ENCODE assay signal across 9 cellular contexts in genomic region chr1:165826565-165826964, GRCh38. TPM values are rescaled to one million over a fixed set of nuclear protein-coding genes. Genes with fewer than 3 reads are reported as not detected.
DNase-seq lines count a peak whose midpoint lies in the region; ATAC-seq and TF ChIP-seq lines count a peak whose summit lies in the region.
"Had no signal": no experiment of that assay in that cellular context is flagged by ENCODE, and none has a peak within 500 bp of the region (broad histone marks: within the 10 kb centered on the region; RNA-seq: fewer than 3 reads in every experiment).

No MANE protein-coding gene starts in this region.

- peak overlapping the region; percentile 95 for H3K4me3 ChIP-seq in iPS-20b (ENCODE audit: low read length)

- H3K27me3 Mint-ChIP-seq in activated T-cell treated with anti-CD3 and anti-CD28 coated beads, Interleukin-2, amount 50 U/mL, for 72 hours (ENCODE audit: low read depth): peaks cover 5% of the 10 kb centered on the region
- H3K27me3 Mint-ChIP-seq in activated CD8-positive, alpha-beta T cell treated with anti-CD3 and anti-CD28 coated beads for 36 hours: no peaks in the 10 kb centered on the region
- H3K27me3 Mint-ChIP-seq in stimulated activated naive CD8-positive, alpha-beta T cell treated with anti-CD3 and anti-CD28 coated beads, Interleukin-15, amount 100 ng/mL, for 72 hours: peaks cover under 1% of the 10 kb centered on the region

- H3K4me1 ChIP-seq in iPS-20b (ENCODE audit: insufficient read depth, low read length): peaks cover 9% of the 10 kb centered on the region; the same call in 1 of the 2 replicates

- H3K9me3 ChIP-seq in iPS-20b (ENCODE audit: insufficient read depth, low read depth, low read length): no peaks in the 10 kb centered on the region
- H3K9me3 ChIP-seq: testis had no signal

- H3K4me1 Mint-ChIP-seq in activated T-cell treated with anti-CD3 and anti-CD28 coated beads, Interleukin-2, amount 50 U/mL, for 72 hours (ENCODE audit: low read depth): peaks cover 10% of the 10 kb centered on the region
- peaks cover 17% of the 10 kb centered on the region for H3K4me1 Mint-ChIP-seq in activated CD8-positive, alpha-beta T cell treated with anti-CD3 and anti-CD28 coated beads for 36 hours (ENCODE audit: low read depth)
- H3K4me1 Mint-ChIP-seq in stimulated activated naive CD8-positive, alpha-beta T cell treated with anti-CD3 and anti-CD28 coated beads, Interleukin-15, amount 100 ng/mL, for 72 hours: peaks cover 18% of the 10 kb centered on the region

- no peak for DNase-seq in activated T-cell treated with anti-CD3 and anti-CD28 coated beads, Interleukin-2, amount 50 U/mL, for 72 hours
- DNase-seq in activated T-cell treated with anti-CD3 and anti-CD28 coated beads, Interleukin-2, amount 50 U/mL, for 48 hours: no peak
- no peak for DNase-seq in activated CD8-positive, alpha-beta T cell treated with anti-CD3 and anti-CD28 coated beads for 36 hours
- DNase-seq in stimulated activated naive CD8-positive, alpha-beta T cell treated with anti-CD3 and anti-CD28 coated beads, Interleukin-15, amount 100 ng/mL, for 72 hours: no peak
- DNase-seq in COLO668 (lab: John Stamatoyannopoulos, UW; ENCODE audit: unreplicated experiment): no peak
- no peak for DNase-seq in NCI-H1930 (lab: John Stamatoyannopoulos, UW)

- H3K36me3 Mint-ChIP-seq in activated T-cell treated with anti-CD3 and anti-CD28 coated beads, Interleukin-2, amount 50 U/mL, for 72 hours (ENCODE audit: insufficient read depth in 2 of 2): peaks cover 4 to 7% of the 10 kb centered on the region in 2 donors
- H3K36me3 Mint-ChIP-seq in activated CD8-positive, alpha-beta T cell treated with anti-CD3 and anti-CD28 coated beads for 36 hours (ENCODE audit: low read depth): peaks cover 20% of the 10 kb centered on the region

- no peak for TF ChIP-seq CTCF in activated CD8-positive, alpha-beta T cell treated with anti-CD3 and anti-CD28 coated beads for 36 hours (IDR thresholded peaks at IDR 0.05)

- intact Hi-C loops in activated CD8-positive, alpha-beta T cell treated with anti-CD3 and anti-CD28 coated beads for 36 hours (cut with micrococcal nuclease): loop anchor here (5.0 kb wide), 2 partner anchors 51 to 59 kb away; partner anchors contain the start of gene TMCO1

- no peak overlapping the region for H3K27ac Mint-ChIP-seq in activated T-cell treated with anti-CD3 and anti-CD28 coated beads, Interleukin-2, amount 50 U/mL, for 72 hours
- no peak overlapping the region for H3K27ac Mint-ChIP-seq in activated CD8-positive, alpha-beta T cell treated with anti-CD3 and anti-CD28 coated beads for 36 hours
- H3K27ac Mint-ChIP-seq in stimulated activated naive CD8-positive, alpha-beta T cell treated with anti-CD3 and anti-CD28 coated beads, Interleukin-15, amount 100 ng/mL, for 72 hours: no peak overlapping the region

- no peak overlapping the region for H3K27ac ChIP-seq in iPS-20b (ENCODE audit: low read length)

- H3K9me3 Mint-ChIP-seq in activated T-cell treated with anti-CD3 and anti-CD28 coated beads, Interleukin-2, amount 50 U/mL, for 72 hours: no peaks in the 10 kb centered on the region
- H3K9me3 Mint-ChIP-seq in activated CD8-positive, alpha-beta T cell treated with anti-CD3 and anti-CD28 coated beads for 36 hours: peaks cover 1% of the 10 kb centered on the region
- no peaks in the 10 kb centered on the region for H3K9me3 Mint-ChIP-seq in stimulated activated naive CD8-positive, alpha-beta T cell treated with anti-CD3 and anti-CD28 coated beads, Interleukin-15, amount 100 ng/mL, for 72 hours

- POLR2A ChIA-PET in activated CD8-positive, alpha-beta T cell treated with anti-CD3 and anti-CD28 coated beads for 36 hours (lab: Charles Lee): interaction anchor here (0.9 to 1.9 kb wide), 3 partner anchors 16 to 129 kb away, joined by 3 to 6 read pairs (median 4); partner anchors contain the start of gene TMCO1

- no peaks in the 10 kb centered on the region for H3K27me3 ChIP-seq in iPS-20b (ENCODE audit: insufficient read depth, low read length)
- H3K27me3 ChIP-seq: testis had no signal

- peak overlapping the region; percentile 56; the same call in 1 of the 2 replicates for H3K9ac ChIP-seq in iPS-20b (ENCODE audit: low read depth, low read length)

- ATAC-seq in activated T-cell treated with anti-CD3 and anti-CD28 coated beads, Interleukin-2, amount 50 U/mL, for 72 hours (replicated peaks in 1 of 2): no peak
- ATAC-seq in activated CD8-positive, alpha-beta T cell treated with anti-CD3 and anti-CD28 coated beads for 36 hours: no peak
- no peak for ATAC-seq in stimulated activated naive CD8-positive, alpha-beta T cell treated with anti-CD3 and anti-CD28 coated beads, Interleukin-15, amount 100 ng/mL, for 72 hours
- no peak for ATAC-seq in GM21529 (IDR thresholded peaks at IDR 0.05; ENCODE audit: unreplicated experiment)

- CTCF ChIA-PET in activated CD8-positive, alpha-beta T cell treated with anti-CD3 and anti-CD28 coated beads for 36 hours (lab: Charles Lee): interaction anchor here (1.7 kb wide), 1 partner anchor 29 kb away, joined by 4 read pairs; no protein-coding TSS in a partner anchor

- no peaks in the 10 kb centered on the region for H3K36me3 ChIP-seq in iPS-20b (ENCODE audit: insufficient read depth, low read depth, low read length)

- peak overlapping the region; percentile 87 to 92 for H3K4me3 Mint-ChIP-seq in activated T-cell treated with anti-CD3 and anti-CD28 coated beads, Interleukin-2, amount 50 U/mL, for 72 hours
- H3K4me3 Mint-ChIP-seq in activated CD8-positive, alpha-beta T cell treated with anti-CD3 and anti-CD28 coated beads for 36 hours: peak overlapping the region; percentile 99
- peak overlapping the region; percentile 88 to 91 for H3K4me3 Mint-ChIP-seq in stimulated activated naive CD8-positive, alpha-beta T cell treated with anti-CD3 and anti-CD28 coated beads, Interleukin-15, amount 100 ng/mL, for 72 hours

RNA-seq across cellular contexts. Expression of gene UCK2, which starts 0.8 kb away (rescaled TPM):
- 10 to 100 TPM; 39.8 to 47.3 TPM for total RNA-seq in activated T-cell treated with anti-CD3 and anti-CD28 coated beads, Interleukin-2, amount 50 U/mL, for 72 hours
- total RNA-seq in activated CD8-positive, alpha-beta T cell treated with anti-CD3 and anti-CD28 coated beads for 36 hours: 10 to 100 TPM; 66.5 to 72.2 TPM

RNA-seq across cellular contexts. Expression of gene TMCO1, which starts 57.9 kb away (rescaled TPM):
- 10 to 100 TPM; 57.3 to 68.4 TPM for total RNA-seq in activated T-cell treated with anti-CD3 and anti-CD28 coated beads, Interleukin-2, amount 50 U/mL, for 72 hours
- total RNA-seq in activated CD8-positive, alpha-beta T cell treated with anti-CD3 and anti-CD28 coated beads for 36 hours: 10 to 100 TPM; 57.9 to 60.8 TPM
